ENCODE assay signal across 8 cellular contexts in genomic region chr20:56358600-56359211, GRCh38.
DNase-seq lines count a peak whose midpoint lies in the region; TF ChIP-seq lines count a peak whose summit lies in the region.

TSS of gene FAM210B (plus strand) at chr20:56358974. CDS start at chr20:56359006, 32 bp downstream.

- peak within 1 kb of the TSS; percentile 99 for H3K4me2 ChIP-seq in MM.1S (ENCODE audit: low read depth, low read length)

- H3K4me3 Mint-ChIP-seq in activated naive CD4-positive, alpha-beta T cell treated with anti-CD3 and anti-CD28 coated beads, Interleukin-2, amount 50 U/mL, for 24 hours: peak within 1 kb of the TSS; percentile 88

- H4K20me1 ChIP-seq in MM.1S (ENCODE audit: insufficient read depth, low read length): no peaks in the 10 kb centered on the region

- H3K36me3 Mint-ChIP-seq in activated naive CD4-positive, alpha-beta T cell treated with anti-CD3 and anti-CD28 coated beads, Interleukin-2, amount 50 U/mL, for 24 hours: no peaks in the 10 kb centered on the region

- peaks cover 3% of the 10 kb centered on the region; the same call in 1 of the 2 replicates for H3K4me1 ChIP-seq in HAP-1
- no peaks in the 10 kb centered on the region for H3K4me1 ChIP-seq in MM.1S (ENCODE audit: low read length)

- no peak within 1 kb of the TSS for H3K27ac Mint-ChIP-seq in activated naive CD4-positive, alpha-beta T cell treated with anti-CD3 and anti-CD28 coated beads, Interleukin-2, amount 50 U/mL, for 24 hours

- no peaks in the 10 kb centered on the region for H3K79me2 ChIP-seq in MM.1S (ENCODE audit: low read length)

- no peak within 1 kb of the TSS for H3K27ac ChIP-seq in MM.1S (ENCODE audit: low read length)
- no peak within 1 kb of the TSS for H3K27ac ChIP-seq in SK-N-MC
- peak within 1 kb of the TSS; percentile 74 for H3K27ac ChIP-seq in substantia nigra (ENCODE audit: low read depth, low read length, poor library complexity, severe bottlenecking)

- no peaks in the 10 kb centered on the region for H3F3A ChIP-seq in MM.1S (ENCODE audit: insufficient read depth, low read length)

- H3K9me3 Mint-ChIP-seq in activated naive CD4-positive, alpha-beta T cell treated with anti-CD3 and anti-CD28 coated beads, Interleukin-2, amount 50 U/mL, for 24 hours: no peaks in the 10 kb centered on the region

- no peaks in the 10 kb centered on the region for H3K27me3 Mint-ChIP-seq in activated naive CD4-positive, alpha-beta T cell treated with anti-CD3 and anti-CD28 coated beads, Interleukin-2, amount 50 U/mL, for 24 hours

- H3K4me1 Mint-ChIP-seq in activated naive CD4-positive, alpha-beta T cell treated with anti-CD3 and anti-CD28 coated beads, Interleukin-2, amount 50 U/mL, for 24 hours: peaks cover 18% of the 10 kb centered on the region

- H3K4me3 ChIP-seq in HAP-1 (peak within 1 kb of the TSS; percentile 56), MM.1S (ENCODE audit: low read length) (peak within 1 kb of the TSS; percentile 74), SK-N-MC (peak within 1 kb of the TSS; percentile 78)

- no peaks in the 10 kb centered on the region for H3K9me2 ChIP-seq in MM.1S (replicated peaks; ENCODE audit: insufficient read depth, low read length)

- H3K9ac ChIP-seq in MM.1S (ENCODE audit: low read length) (peak within 1 kb of the TSS; percentile 54; the same call in 1 of the 2 replicates), SK-N-MC (ENCODE audit: insufficient read length) (peak within 1 kb of the TSS; percentile 60)

- TF ChIP-seq CTCF in MM.1S (IDR thresholded peaks at IDR 0.05; ENCODE audit: low read length): no peak

- H3K27me3 ChIP-seq in HAP-1 (ENCODE audit: low read depth) (peaks cover 2% of the 10 kb centered on the region; the same call in 1 of the 2 replicates), MM.1S (replicated peaks; ENCODE audit: insufficient read depth, low read length) (no peaks in the 10 kb centered on the region)

- in situ Hi-C loops in HAP-1 (cut with MboI; ENCODE audit: low sequenced_read_pairs): no loop called here

- DNase-seq in EL (peak; percentile 92), HAP-1 (ENCODE audit: low spot score in 2 of 2) (peak; percentile 84 to 90), MM.1S (peak; percentile 91), SK-N-MC (ENCODE audit: low read depth, low spot score) (no peak), germinal center (ENCODE audit: low spot score) (peak; percentile 93), nucleus accumbens (lab: John Stamatoyannopoulos, UW) (peak; percentile 26 to 93 (median 82)), substantia nigra (lab: John Stamatoyannopoulos, UW) (peak; percentile 14 to 94 (median 79))

- H3K9me3 ChIP-seq in HAP-1: no peaks in the 10 kb centered on the region
- no peaks in the 10 kb centered on the region for H3K9me3 ChIP-seq in MM.1S (replicated peaks; ENCODE audit: insufficient read depth, low read length)
- no peaks in the 10 kb centered on the region for H3K9me3 ChIP-seq in SK-N-MC (ENCODE audit: low read depth, low read length)

- H3K36me3 ChIP-seq in HAP-1 (replicated peaks) (no peaks in the 10 kb centered on the region), MM.1S (replicated peaks; ENCODE audit: insufficient read depth, low read length) (no peaks in the 10 kb centered on the region), SK-N-MC (ENCODE audit: insufficient read depth, low read length) (no peaks in the 10 kb centered on the region)

- peak within 1 kb of the TSS; percentile 98 for H2AFZ ChIP-seq in MM.1S (ENCODE audit: low read length)
